Comparison of ENCODE assay signal across 10 cellular contexts in the genomic region with DNA sequence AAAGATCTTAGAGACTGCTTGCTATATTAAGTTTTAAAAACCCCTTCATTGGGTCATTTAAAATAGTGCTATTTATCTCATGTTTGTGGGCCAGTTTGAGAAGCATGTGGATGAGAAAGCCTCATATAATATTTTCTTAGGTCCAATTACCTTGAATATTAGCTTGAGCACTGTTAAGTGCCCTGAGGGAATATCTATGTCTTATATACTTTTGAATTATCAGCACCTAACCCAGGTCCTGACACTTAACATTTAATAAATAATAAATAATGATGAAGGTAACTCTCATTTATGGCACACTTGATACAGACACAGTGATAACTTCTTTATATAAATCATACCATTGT. TPM values are rescaled to one million over a fixed set of nuclear protein-coding genes. Genes with fewer than 3 reads are reported as not detected.
DNase-seq lines count a peak whose midpoint lies in the region; ATAC-seq and TF ChIP-seq lines count a peak whose summit lies in the region.
"Had no signal": no experiment of that assay in that cellular context is flagged by ENCODE, and none has a peak within 500 bp of the region (broad histone marks: within the 10 kb centered on the region; RNA-seq: fewer than 3 reads in every experiment).

No MANE protein-coding gene starts in this region.

- peak overlapping the region in 3 of 5 donors; percentile 64 to 85 (median 78) for H3K9ac ChIP-seq in subcutaneous abdominal adipose tissue (ENCODE audit: low read length in 5 of 5)

- peak overlapping the region; percentile 69 for H3K4me3 ChIP-seq in NB4 (ENCODE audit: low read depth, low read length)
- H3K4me3 ChIP-seq in subcutaneous abdominal adipose tissue (ENCODE audit: low read depth in 1 of 5, low read length in 5 of 5), result peak overlapping the region; percentile 75 to 93 (median 85)

- H3K27ac ChIP-seq in foreskin keratinocyte, result no peak overlapping the region
- H3K27ac ChIP-seq in subcutaneous abdominal adipose tissue (ENCODE audit: low read depth, low read length), result peak overlapping the region; percentile 92

- peaks cover 62% of the 10 kb centered on the region for H3K4me1 Mint-ChIP-seq in T-helper 2 cell treated with Interferon-gamma antibody and Interleukin-4, amounts not matched to agents 5 μg/mL and 100 μg/mL, for 36 hours (ENCODE audit: low read depth)

- H3K27me3 ChIP-seq in foreskin keratinocyte (no peaks in the 10 kb centered on the region), subcutaneous abdominal adipose tissue (ENCODE audit: control insufficient read depth in 5 of 5, insufficient read depth in 4 of 5, low read length in 5 of 5) (no peaks in the 10 kb centered on the region)

- no peaks in the 10 kb centered on the region for H3K9me3 ChIP-seq in subcutaneous abdominal adipose tissue (ENCODE audit: control insufficient read depth in 5 of 5, low read length in 5 of 5)

- ATAC-seq in foreskin keratinocyte, result peak; percentile 55

- H3K36me3 ChIP-seq in subcutaneous abdominal adipose tissue (ENCODE audit: control insufficient read depth in 5 of 5, insufficient read depth in 5 of 5, low read length in 5 of 5), result peaks cover 0 to 6% (median 6%) of the 10 kb centered on the region in 5 donors

- H3K4me3 Mint-ChIP-seq in T-helper 2 cell treated with Interferon-gamma antibody and Interleukin-4, amounts not matched to agents 5 μg/mL and 100 μg/mL, for 36 hours, result peak overlapping the region; percentile 100

- H3K27ac Mint-ChIP-seq in T-helper 2 cell treated with Interferon-gamma antibody and Interleukin-4, amounts not matched to agents 5 μg/mL and 100 μg/mL, for 36 hours, result peak overlapping the region; percentile 99

- peaks cover 10% of the 10 kb centered on the region for H3K9me3 Mint-ChIP-seq in T-helper 2 cell treated with Interferon-gamma antibody and Interleukin-4, amounts not matched to agents 5 μg/mL and 100 μg/mL, for 36 hours

- peaks cover 43% of the 10 kb centered on the region for H3K36me3 Mint-ChIP-seq in T-helper 2 cell treated with Interferon-gamma antibody and Interleukin-4, amounts not matched to agents 5 μg/mL and 100 μg/mL, for 36 hours (ENCODE audit: low read depth)

- no peaks in the 10 kb centered on the region for H3K27me3 Mint-ChIP-seq in T-helper 2 cell treated with Interferon-gamma antibody and Interleukin-4, amounts not matched to agents 5 μg/mL and 100 μg/mL, for 36 hours (ENCODE audit: low read depth)

- no peak for TF ChIP-seq POLR2A in NB4 (IDR thresholded peaks at IDR 0.05; ENCODE audit: extremely low read depth, insufficient read length)

- TF ChIP-seq CTCF in NB4 (IDR thresholded peaks at IDR 0.05; ENCODE audit: low read depth, low read length) (no peak), foreskin keratinocyte (conservative IDR thresholded peaks at IDR 0.05) (no peak)

- no peaks in the 10 kb centered on the region for H3K4me1 ChIP-seq in foreskin keratinocyte
- H3K4me1 ChIP-seq in subcutaneous abdominal adipose tissue (ENCODE audit: control insufficient read depth in 5 of 5, insufficient read depth in 5 of 5, low read length in 5 of 5), result peaks cover 3 to 63% (median 44%) of the 10 kb centered on the region in 5 donors

- DNase-seq in T-helper 2 cell treated with Interferon-gamma antibody and Interleukin-4, amounts not matched to agents 5 μg/mL and 100 μg/mL, for 36 hours (ENCODE audit: low spot score), result no peak
- DNase-seq in T-helper 2 cell (no peak), NB4 (ENCODE audit: low read depth) (no peak), foreskin keratinocyte (no peak), dedifferentiated amniotic fluid mesenchymal stem cell (ENCODE audit: extremely low spot score) (no peak), hippocampal formation (lab: John Stamatoyannopoulos, UW) (no peak)
- DNase-seq in stimulated activated CD4-positive, alpha-beta T cell treated with anti-CD3 and anti-CD28 coated beads, Interleukin-12 subunit alpha, Interleukin-12 subunit beta, amount 100 ng/mL, for 4 hours, result no peak
- DNase-seq: NCI-H510A treated with DMSO at 0.1 percent for 48 hours had no signal

RNA-seq across cellular contexts. Expression of gene GBP2, which starts 0.3 kb away (rescaled TPM):
- total RNA-seq in foreskin keratinocyte, result 0.10 and 0.11 TPM in 2 replicates
- 0.09 and 0.11 TPM in 2 replicates for polyA plus RNA-seq in foreskin keratinocyte

RNA-seq across cellular contexts. Expression of gene GBP7, which starts 49.6 kb away (rescaled TPM):
- total RNA-seq in foreskin keratinocyte, result not detected in 2 replicates
- not detected in 2 replicates for polyA plus RNA-seq in foreskin keratinocyte
- total RNA-seq: subcutaneous adipose tissue had no signal
